ENCODE assay signal across 20 cellular contexts in genomic region chr5:98454407-98454806, GRCh38.
A peak's percentile ranks its signal among the peaks of the same experiment; 100 is the strongest.
DNase-seq lines count a peak whose midpoint lies in the region; ATAC-seq and TF ChIP-seq lines count a peak whose summit lies in the region.
"Had no signal": no experiment of that assay in that cellular context is flagged by ENCODE, and none has a peak within 500 bp of the region (broad histone marks: within the 10 kb centered on the region; RNA-seq: fewer than 3 reads in every experiment).

No MANE protein-coding gene starts in this region.

- DNase-seq in AG20443 (ENCODE audit: low spot score): peak; percentile 10
- DNase-seq in HS-5 (ENCODE audit: low read depth): peak; percentile 45
- DNase-seq in cardiac fibroblast (ENCODE audit: low read depth in 2 of 2): peak; percentile 43 to 73
- peak; percentile 79 for DNase-seq in iris pigment epithelial cell (ENCODE audit: low read depth)
- DNase-seq in dedifferentiated amniotic fluid mesenchymal stem cell (ENCODE audit: extremely low spot score): no peak
- no peak for DNase-seq in NCI-H1048 (lab: John Stamatoyannopoulos, UW)
- no peak for DNase-seq in NCI-H2107 (lab: John Stamatoyannopoulos, UW)
- DNase-seq: activated CD4-positive, alpha-beta T cell treated with anti-CD3 and anti-CD28 coated beads, Interleukin-2, amount 50 U/mL, for 48 hours; activated naive CD4-positive, alpha-beta T cell treated with Interleukin-2 at 50 U/mL for 16 hours; aorta; DND-41; left lung; NCI-H1105 treated with DMSO at 0.1 percent for 48 hours; retina; SIG-M5; stimulated activated naive CD4-positive, alpha-beta T cell treated with Interleukin-2 at 50 U/mL for 16 hours; T-helper 2 cell; tibial artery had no signal

- TF ChIP-seq CTCF in cardiac fibroblast (IDR thresholded peaks at IDR 0.05; ENCODE audit: low read depth, low read length): no peak

- H3K4me3 ChIP-seq in cardiac fibroblast (replicated peaks in 1 of 2; ENCODE audit: low read depth in 2 of 2, low read length in 2 of 2): no peak overlapping the region
- H3K4me3 ChIP-seq: left lung, tibial artery had no signal

- no peak for ATAC-seq in GM21825 (IDR thresholded peaks at IDR 0.05; ENCODE audit: unreplicated experiment)
- ATAC-seq: WTC11 had no signal

Comparison
In these comparisons a context has a peak if more than half of its experiments do, and no peak if none do; other contexts are left out.
1. DNase-seq: peak in AG20443 (single experiment), HS-5 (single experiment), cardiac fibroblast (2 of 2) and iris pigment epithelial cell (single experiment); none in dedifferentiated amniotic fluid mesenchymal stem cell (single experiment), NCI-H1048 (single experiment) and NCI-H2107 (single experiment).